ENCODE assay signal across 1 cellular context in genomic region chr5:78492216-78492615, GRCh38.
TF ChIP-seq lines count a peak whose summit lies in the region.

No MANE protein-coding gene starts in this region.

TF ChIP-seq in SK-N-SH treated with all-trans-retinoic acid at 6 μM for 48 hours, 23 proteins besides CTCF, POLR2A, EP300 and RAD21 (continued from another document):
- TF ChIP-seq TSHZ2 (CRISPR knock-in tag; IDR thresholded peaks at IDR 0.05) (no peak), RARB (CRISPR knock-in tag; IDR thresholded peaks at IDR 0.05) (no peak), ZFP30 (CRISPR knock-in tag; IDR thresholded peaks at IDR 0.05) (no peak), CSRNP3 (CRISPR knock-in tag; IDR thresholded peaks at IDR 0.05) (no peak), BACH2 (CRISPR knock-in tag; IDR thresholded peaks at IDR 0.05; ENCODE audit: borderline replicate concordance) (no peak)
